ENCODE assay signal across 24 cellular contexts in the genomic region with DNA sequence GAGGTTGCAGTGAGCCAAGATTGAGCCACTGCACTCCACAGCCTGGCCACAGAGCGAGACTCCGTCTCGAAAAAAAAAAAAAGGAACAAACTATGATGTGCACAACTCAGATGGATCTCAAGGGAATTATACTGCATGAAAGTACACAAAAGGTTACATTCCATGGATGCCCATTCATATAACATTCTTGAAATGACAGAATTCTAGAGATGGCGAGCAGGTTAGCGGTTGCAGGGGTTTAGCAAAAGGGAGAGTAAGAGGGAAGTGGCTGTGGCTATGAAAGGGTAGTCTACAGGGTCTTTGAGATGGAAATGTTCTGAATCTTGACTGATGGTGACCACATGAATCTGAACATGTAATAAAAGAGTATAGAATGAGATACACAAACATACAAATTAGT. TPM values are rescaled to one million over a fixed set of nuclear protein-coding genes. Genes with fewer than 3 reads are reported as not detected.
DNase-seq lines count a peak whose midpoint lies in the region; ATAC-seq, FAIRE-seq and TF ChIP-seq lines count a peak whose summit lies in the region.
"Had no signal": no experiment of that assay in that cellular context is flagged by ENCODE, and none has a peak within 500 bp of the region (broad histone marks: within the 10 kb centered on the region; RNA-seq: fewer than 3 reads in every experiment).

No MANE protein-coding gene starts in this region.

- H3K27me3 Mint-ChIP-seq in CD4-positive, alpha-beta T cell = no peaks in the 10 kb centered on the region
- H3K27me3 Mint-ChIP-seq in H9 (ENCODE audit: low read depth) = no peaks in the 10 kb centered on the region
- no peaks in the 10 kb centered on the region for H3K27me3 Mint-ChIP-seq in naive thymus-derived CD8-positive, alpha-beta T cell

- no peak overlapping the region for H3K23ac ChIP-seq in H9 (ENCODE audit: insufficient read length, low read depth, low read length)

- H3K9ac ChIP-seq in H9 (ENCODE audit: extremely low read depth, insufficient read length, low read length) = no peak overlapping the region
- H3K9ac ChIP-seq in GM12878 (ENCODE audit: control insufficient read depth, insufficient read depth, low read length) = no peak overlapping the region
- H3K9ac ChIP-seq: SK-N-SH had no signal

- no peak for TF ChIP-seq CTCF in CD4-positive, alpha-beta T cell (IDR thresholded peaks at IDR 0.05)
- TF ChIP-seq CTCF in H9 (conservative IDR thresholded peaks at IDR 0.05) (no peak), GM12878 (IDR thresholded peaks at IDR 0.05 in 2 of 3, conservative IDR thresholded peaks at IDR 0.05 in 1 of 3; ENCODE audit: control insufficient read depth in 2 of 3, extremely low read depth in 1 of 3, insufficient read depth in 1 of 3, low read depth in 3 of 3, low read length in 3 of 3) (no peak), uterus (IDR thresholded peaks at IDR 0.05) (no peak), body of pancreas (IDR thresholded peaks at IDR 0.05) (no peak)

- WGBS in H9 (ENCODE audit: extremely low coverage, insufficient read length, low lambda C conversion rate) = no CpG with 5 or more reads among the region's 5 CpGs
- WGBS in GM12878 (ENCODE audit: insufficient coverage, insufficient replicate concordance, low lambda C conversion rate, missing lambda C conversion rate) = 65% methylated on average over 5 of the region's 5 CpGs
- 85 to 97% methylated on average over 5 of the region's 5 CpGs for WGBS in body of pancreas, 2 donors

- H2BK5ac ChIP-seq in H9 (ENCODE audit: insufficient read length, low read length) = no peak overlapping the region

- no peak for TF ChIP-seq POLR2A in GM12878 (IDR thresholded peaks at IDR 0.05; ENCODE audit: low read depth, low read length)
- TF ChIP-seq POLR2A in uterus (IDR thresholded peaks at IDR 0.05) = no peak
- no peak for TF ChIP-seq POLR2A in body of pancreas (IDR thresholded peaks at IDR 0.05)

- no peak overlapping the region for H3K4me3 Mint-ChIP-seq in CD4-positive, alpha-beta T cell
- no peak overlapping the region for H3K4me3 Mint-ChIP-seq in H9
- no peak overlapping the region for H3K4me3 Mint-ChIP-seq in naive thymus-derived CD8-positive, alpha-beta T cell

- no peaks in the 10 kb centered on the region for H3K27me3 ChIP-seq in CD4-positive, alpha-beta T cell (ENCODE audit: control insufficient read depth, insufficient read depth, low read length)
- H3K27me3 ChIP-seq in H9 (ENCODE audit: insufficient read depth, low read length) (no peaks in the 10 kb centered on the region), GM12878 (replicated peaks in 1 of 2; ENCODE audit: control insufficient read depth in 2 of 2, insufficient read depth in 2 of 2, low read length in 1 of 2) (no peaks in the 10 kb centered on the region), uterus (no peaks in the 10 kb centered on the region), body of pancreas (no peaks in the 10 kb centered on the region)
- H3K27me3 ChIP-seq: heart left ventricle, MG63, tibial nerve had no signal

- SMC1A ChIA-PET in GM12878 (lab: Charles Lee; ENCODE audit: uncharacterized antibody, unreplicated experiment) = no interaction called here

- H4K91ac ChIP-seq in H9 (ENCODE audit: insufficient read length, low read depth, low read length) = no peak overlapping the region

- H3K4me3 ChIP-seq in GM12878 (no peak overlapping the region), uterus (no peak overlapping the region), body of pancreas (no peak overlapping the region)
- H3K4me3 ChIP-seq: heart left ventricle, K562, MG63, smooth muscle cell, tibial nerve had no signal

- RAD21 ChIA-PET in GM12878 (lab: Charles Lee; ENCODE audit: unreplicated experiment) = no interaction called here

- H3K36me3 ChIP-seq in GM12878 (ENCODE audit: control insufficient read depth in 2 of 2, insufficient read depth in 2 of 2, low read length in 1 of 2) (peaks cover 10 to 21% of the 10 kb centered on the region in 2 experiments), uterus (no peaks in the 10 kb centered on the region), body of pancreas (replicated peaks in 1 of 2; ENCODE audit: insufficient read depth in 1 of 2, low read depth in 2 of 2) (peaks cover 7 to 25% of the 10 kb centered on the region in 2 donors)

- no peak overlapping the region for H3K27ac ChIP-seq in CD4-positive, alpha-beta T cell (ENCODE audit: low read depth, low read length)
- no peak overlapping the region for H3K27ac ChIP-seq in H9 (ENCODE audit: insufficient read length, low read depth, low read length)
- H3K27ac ChIP-seq in GM12878 (ENCODE audit: control insufficient read depth, insufficient read depth) = no peak overlapping the region
- no peak overlapping the region for H3K27ac ChIP-seq in uterus
- no peak overlapping the region for H3K27ac ChIP-seq in body of pancreas
- H3K27ac ChIP-seq: C4-2B, heart left ventricle, tibial nerve had no signal

- in situ Hi-C loops in GM12878 (cut with MboI) = no loop called here

- no peak overlapping the region for H4K5ac ChIP-seq in H9 (ENCODE audit: insufficient read length, low read depth, low read length)

- no peaks in the 10 kb centered on the region for H3K9me3 Mint-ChIP-seq in CD4-positive, alpha-beta T cell
- H3K9me3 Mint-ChIP-seq in H9 = no peaks in the 10 kb centered on the region
- no peaks in the 10 kb centered on the region for H3K9me3 Mint-ChIP-seq in naive thymus-derived CD8-positive, alpha-beta T cell

- H2BK15ac ChIP-seq in H9 (ENCODE audit: low read depth, low read length) = no peak overlapping the region

- H3K56ac ChIP-seq in H9 (ENCODE audit: insufficient read length, low read depth, low read length) = no peak overlapping the region

- intact Hi-C loops in CD4-positive, alpha-beta T cell (cut with DNase I, micrococcal nuclease) = no loop called here
- intact Hi-C loops in GM12878 (cut with micrococcal nuclease; ENCODE audit: unreplicated experiment) = no loop called here
- intact Hi-C loops in uterus (cut with DNase I; ENCODE audit: low total_unique reads) = no loop called here
- intact Hi-C loops in body of pancreas (cut with DNase I) = no loop called here

- H3K4ac ChIP-seq in H9 (ENCODE audit: low read depth, low read length) = no peak overlapping the region

- no peaks in the 10 kb centered on the region for H3K9me3 ChIP-seq in CD4-positive, alpha-beta T cell (ENCODE audit: control insufficient read depth, low read length)
- H3K9me3 ChIP-seq in H9 (ENCODE audit: control insufficient read depth, low read depth, low read length) (no peaks in the 10 kb centered on the region), GM12878 (replicated peaks; ENCODE audit: control insufficient read depth, insufficient read depth, low read length) (no peaks in the 10 kb centered on the region), uterus (no peaks in the 10 kb centered on the region), body of pancreas (no peaks in the 10 kb centered on the region)
- H3K9me3 ChIP-seq: heart left ventricle, MG63, SK-N-SH, tibial nerve had no signal

- H4K20me1 ChIP-seq in H9 (ENCODE audit: control insufficient read depth, insufficient read depth, insufficient read length) = no peaks in the 10 kb centered on the region
- H4K20me1 ChIP-seq in GM12878 (ENCODE audit: control insufficient read depth, insufficient read depth) = no peaks in the 10 kb centered on the region

- H3K4me2 ChIP-seq in H9 (ENCODE audit: insufficient read depth, insufficient read length, low read length) (no peak overlapping the region), GM12878 (ENCODE audit: control insufficient read depth, insufficient read depth) (no peak overlapping the region)
- H3K4me2 ChIP-seq: SK-N-SH, smooth muscle cell had no signal

- H3K23me2 ChIP-seq in H9 (ENCODE audit: insufficient read length, low read depth, low read length, poor library complexity, severe bottlenecking) = no peaks in the 10 kb centered on the region

- ATAC-seq in CD4-positive, alpha-beta T cell (ENCODE audit: poor library complexity) = no peak
- ATAC-seq in GM12878 = no peak
- no peak for ATAC-seq in naive thymus-derived CD8-positive, alpha-beta T cell
- ATAC-seq in body of pancreas = no peak
- ATAC-seq: heart left ventricle, K562, left colon had no signal

- H2AFZ ChIP-seq in H9 (ENCODE audit: low read length) (no peak overlapping the region), GM12878 (ENCODE audit: control insufficient read depth, low read depth, low read length) (no peak overlapping the region)

- H3K14ac ChIP-seq in H9 (ENCODE audit: insufficient read depth, low read length) = no peak overlapping the region

- H3K27ac Mint-ChIP-seq in CD4-positive, alpha-beta T cell = peak overlapping the region; percentile 3
- peak overlapping the region in 2 of 3 experiments; percentile 9 to 55; a peak in 1 of 7 replicates for H3K27ac Mint-ChIP-seq in H9
- H3K27ac Mint-ChIP-seq in naive thymus-derived CD8-positive, alpha-beta T cell = peak overlapping the region in 7 of 10 donors; percentile 23 to 73 (median 46)

- no peak overlapping the region for H4K8ac ChIP-seq in H9 (replicated peaks; ENCODE audit: insufficient read length, low read depth, low read length)

- H3K18ac ChIP-seq in H9 (ENCODE audit: insufficient read length, low read depth, low read length) = no peak overlapping the region

- BruUV-seq in GM12878 (replicated peaks; lab: Mats Ljungman, UMichigan) = no TSS peak

- H2BK120ac ChIP-seq in H9 (ENCODE audit: low read depth, low read length, poor library complexity, severe bottlenecking) = no peak overlapping the region

- no peak for TF ChIP-seq RAD21 in GM12878 (IDR thresholded peaks at IDR 0.05; ENCODE audit: insufficient read depth, low read depth, low read length)

- no peaks in the 10 kb centered on the region for H3K79me1 ChIP-seq in H9 (ENCODE audit: insufficient read depth, low read depth, low read length, poor library complexity, severe bottlenecking)

- POLR2A ChIA-PET in CD4-positive, alpha-beta T cell (lab: Charles Lee) = no interaction called here
- POLR2A ChIA-PET in GM12878 (lab: Charles Lee) = interaction anchor here (0.8 kb wide), 1 partner anchor 37 kb away, joined by 3 read pairs; no protein-coding TSS in a partner anchor
- POLR2A ChIA-PET in naive thymus-derived CD8-positive, alpha-beta T cell (lab: Charles Lee) = no interaction called here

- no peak overlapping the region for H2BK12ac ChIP-seq in H9 (ENCODE audit: insufficient read length, low read depth, low read length)

- H3K79me2 ChIP-seq in H9 (ENCODE audit: insufficient read depth, low read length) (no peaks in the 10 kb centered on the region), GM12878 (ENCODE audit: control insufficient read depth, insufficient read depth, low read length) (no peaks in the 10 kb centered on the region)

- H3K36me3 Mint-ChIP-seq in CD4-positive, alpha-beta T cell (ENCODE audit: low read depth) = peaks cover 85% of the 10 kb centered on the region
- H3K36me3 Mint-ChIP-seq in H9 (ENCODE audit: insufficient read depth in 1 of 3, low read depth in 3 of 3) = peaks cover 24 to 66% (median 49%) of the 10 kb centered on the region in 3 experiments; a peak in 6 of 7 replicates
- H3K36me3 Mint-ChIP-seq in naive thymus-derived CD8-positive, alpha-beta T cell = peaks cover 5 to 87% (median 20%) of the 10 kb centered on the region in 3 donors

- CTCF ChIA-PET in CD4-positive, alpha-beta T cell (lab: Charles Lee) = no interaction called here
- CTCF ChIA-PET in GM12878 (lab: Yijun Ruan, JAX) = no interaction called here

- H2BK20ac ChIP-seq in H9 (ENCODE audit: low read depth, low read length, poor library complexity, severe bottlenecking) = no peak overlapping the region

- no peak overlapping the region for H3T11ph ChIP-seq in H9 (ENCODE audit: low read length)

- H3K4me1 ChIP-seq in H9 (ENCODE audit: insufficient read depth, low read length) (no peaks in the 10 kb centered on the region), GM12878 (ENCODE audit: control insufficient read depth, insufficient read depth, low read length) (no peaks in the 10 kb centered on the region), uterus (no peaks in the 10 kb centered on the region), body of pancreas (no peaks in the 10 kb centered on the region)
- H3K4me1 ChIP-seq: heart left ventricle, tibial nerve had no signal

- H2AK5ac ChIP-seq in H9 (ENCODE audit: insufficient read length, low read length) = no peak overlapping the region

- no peak for FAIRE-seq in GM12878 (lab: Jason Lieb, UNC)
- FAIRE-seq: D721Med, K562 had no signal

- TF ChIP-seq EP300 in GM12878 (IDR thresholded peaks at IDR 0.05; ENCODE audit: borderline replicate concordance in 1 of 2, control insufficient read depth in 1 of 2, low read depth in 2 of 2, low read length in 2 of 2) = no peak

- DNase-seq in CD4-positive, alpha-beta T cell = no peak
- no peak for DNase-seq in H9
- DNase-seq in GM12878 (ENCODE audit: low read depth, low spot score) = no peak
- no peak for DNase-seq in naive thymus-derived CD8-positive, alpha-beta T cell
- DNase-seq in uterus = no peak
- no peak for DNase-seq in ureter (ENCODE audit: low spot score)
- DNase-seq in NAMALWA (ENCODE audit: low spot score) = no peak
- no peak for DNase-seq in body of pancreas
- DNase-seq: activated CD4-positive, alpha-beta T cell treated with anti-CD3 and anti-CD28 coated beads, Interleukin-2, amount 50 U/mL, for 1 hour; activated CD8-positive, alpha-beta memory T cell treated with anti-CD3 and anti-CD28 coated beads, Interleukin-2, amount 50 U/mL, for 48 hours; amygdala; caudate nucleus; heart left ventricle; left colon; MG63; NCI-H1417 treated with DMSO at 0.1 percent for 48 hours; NCI-H446; SK-N-SH; stimulated activated CD4-positive, alpha-beta T cell treated with anti-CD3 and anti-CD28 coated beads, Interleukin-2, amount 100 ng/mL, for 24 hours had no signal

- no peaks in the 10 kb centered on the region for H3K4me1 Mint-ChIP-seq in CD4-positive, alpha-beta T cell (ENCODE audit: low read depth)
- no peaks in the 10 kb centered on the region for H3K4me1 Mint-ChIP-seq in H9
- peaks cover 0 to 7% (median 2%) of the 10 kb centered on the region in 4 donors for H3K4me1 Mint-ChIP-seq in naive thymus-derived CD8-positive, alpha-beta T cell

RNA-seq across cellular contexts. Expression of gene CKB, which starts 49.7 kb away (rescaled TPM):
- total RNA-seq in CD4-positive, alpha-beta T cell = 1 to 10 TPM; 5.8 to 6.6 TPM
- total RNA-seq in H9 (2021) (517 and 546 TPM in 2 replicates), GM12878 (2014; rRNA removed) (2.0 and 5.2 TPM in 2 replicates), GM12878 (2014; rRNA removed; fragmentation: Illumina TruSeq; extraction: Trizol) (0.37 and 0.40 TPM in 2 replicates), GM12878 (2021) (3.6 and 5.5 TPM in 2 replicates), uterus (100 to 1,000 TPM in 3 of 4 donors, 10 to 100 TPM in 1; 96.2 to 291 (median 218) TPM), ureter (310 TPM), body of pancreas (100 to 1,000 TPM in 1 of 2 donors, 10 to 100 TPM in 1; 92.1 to 146 TPM)
- total RNA-seq in GM12878 (2013; cell fraction: nucleolus; rRNA removed) = 5.2 and 8.1 TPM in 2 replicates
- 4.6 TPM for polyA plus RNA-seq in GM12878 (2011; ENCODE audit: low read depth)
- polyA plus RNA-seq in GM12878 (2011; rRNA removed) (4.9 and 6.1 TPM in 2 replicates), GM12878 (2014; fragmentation: Illumina TruSeq; extraction: Trizol) (0.46 TPM in 1 of 2 replicates, not detected in the other), GM12878 (2014; fragmentation: Nextera tagmentation; extraction: Ambion mirVana) (under 1 TPM; 0.48 to 0.90 TPM), GM12878 (2014; rRNA removed) (2.8 and 9.0 TPM in 2 replicates), GM12878 (2016; fragmentation: Nextera tagmentation; extraction: Ambion mirVana) (1 to 10 TPM; 2.6 to 3.3 TPM)
- 8.2 and 14.3 TPM in 2 replicates for polyA plus RNA-seq in GM12878 (2011; cell fraction: cytosol; rRNA removed)
- 21.1 and 21.6 TPM in 2 replicates for polyA plus RNA-seq in GM12878 (2011; cell fraction: nucleus; rRNA removed)
- polyA plus RNA-seq in GM12878 (2012) = 8.6 and 8.9 TPM in 2 replicates
- polyA minus RNA-seq in GM12878 (2011; rRNA and poly(A)+ RNA removed) = 2.3 and 12.2 TPM in 2 replicates
- polyA minus RNA-seq in GM12878 (2011; cell fraction: cytosol; rRNA and poly(A)+ RNA removed) = 5.2 and 7.7 TPM in 2 replicates
- 1.7 and 4.3 TPM in 2 replicates for polyA minus RNA-seq in GM12878 (2011; cell fraction: nucleus; rRNA and poly(A)+ RNA removed)
- total RNA-seq in naive thymus-derived CD8-positive, alpha-beta T cell = under 1 TPM in 1 of 2 experiments, not detected in 1; 0.69 TPM
- polyA plus RNA-seq in naive thymus-derived CD8-positive, alpha-beta T cell = 1 to 10 TPM in 1 of 3 donors, not detected in 2; 1.8 TPM

RNA-seq across cellular contexts. Expression of gene TRMT61A, which starts 56.1 kb away (rescaled TPM):
- 1 to 10 TPM; 9.2 to 9.8 TPM for total RNA-seq in CD4-positive, alpha-beta T cell
- 21.9 and 22.2 TPM in 2 replicates for total RNA-seq in H9 (2021)
- 23.5 and 27.2 TPM in 2 replicates for total RNA-seq in GM12878 (2013; cell fraction: nucleolus; rRNA removed)
- total RNA-seq in GM12878 (2014; rRNA removed) = 13.5 and 18.2 TPM in 2 replicates
- 3.7 and 4.7 TPM in 2 replicates for total RNA-seq in GM12878 (2014; rRNA removed; fragmentation: Illumina TruSeq; extraction: Trizol)
- 15.6 and 17.9 TPM in 2 replicates for total RNA-seq in GM12878 (2021)
- polyA plus RNA-seq in GM12878 (2011; ENCODE audit: low read depth) = 2.0 TPM
- 2.4 and 5.1 TPM in 2 replicates for polyA plus RNA-seq in GM12878 (2011; rRNA removed)
- 9.0 and 16.6 TPM in 2 replicates for polyA plus RNA-seq in GM12878 (2011; cell fraction: cytosol; rRNA removed)
- polyA plus RNA-seq in GM12878 (2011; cell fraction: nucleus; rRNA removed) = 49.7 and 52.9 TPM in 2 replicates
- polyA plus RNA-seq in GM12878 (2012) = 5.6 and 7.1 TPM in 2 replicates
- polyA plus RNA-seq in GM12878 (2014; fragmentation: Illumina TruSeq; extraction: Trizol) = 0.46 and 1.4 TPM in 2 replicates
- polyA plus RNA-seq in GM12878 (2014; fragmentation: Nextera tagmentation; extraction: Ambion mirVana) = under 1 TPM; 0.11 to 0.38 TPM
- polyA plus RNA-seq in GM12878 (2014; rRNA removed) = 17.6 and 20.4 TPM in 2 replicates
- polyA plus RNA-seq in GM12878 (2016; fragmentation: Nextera tagmentation; extraction: Ambion mirVana) = 10 to 100 TPM; 19.8 to 21.9 TPM
- 3.9 and 9.5 TPM in 2 replicates for polyA minus RNA-seq in GM12878 (2011; rRNA and poly(A)+ RNA removed)
- 4.0 and 4.1 TPM in 2 replicates for polyA minus RNA-seq in GM12878 (2011; cell fraction: cytosol; rRNA and poly(A)+ RNA removed)
- 15.0 and 25.7 TPM in 2 replicates for polyA minus RNA-seq in GM12878 (2011; cell fraction: nucleus; rRNA and poly(A)+ RNA removed)
- 10 to 100 TPM; 15.3 to 16.7 TPM for total RNA-seq in naive thymus-derived CD8-positive, alpha-beta T cell
- polyA plus RNA-seq in naive thymus-derived CD8-positive, alpha-beta T cell = 10 to 100 TPM in 1 of 3 donors, 1 to 10 TPM in 2; 6.7 to 11.2 (median 7.0) TPM
- 10 to 100 TPM in 2 of 4 donors, 1 to 10 TPM in 2; 3.6 to 26.5 (median 8.7) TPM for total RNA-seq in uterus
- total RNA-seq in ureter = 22.4 TPM
- total RNA-seq in body of pancreas = 10 to 100 TPM in 1 of 2 donors, 1 to 10 TPM in 1; 7.9 to 10.4 TPM

Comparison
In these comparisons a context has a peak if more than half of its experiments do, and no peak if none do; other contexts are left out.
1. RNA of gene CKB, which starts 49.7 kb away (total RNA-seq): 517 to 546 TPM in H9, 310 TPM in ureter (single experiment), 96.2 to 291 TPM in uterus and 92.1 to 146 TPM in body of pancreas; 5.8 to 6.6 TPM in CD4-positive, alpha-beta T cell, 0.37 to 8.1 TPM in GM12878 and 0.69 TPM in naive thymus-derived CD8-positive, alpha-beta T cell; every median in the first group is over 10 times any median in the second.
2. Peak in every context shown above with its lines, with median percentiles within 50 percentile points of each other: H3K27ac Mint-ChIP-seq.